ENCODE assay signal across 23 cellular contexts in genomic region chr21:38837806-38838461, GRCh38.
"Had no signal": no experiment of that assay in that cellular context is flagged by ENCODE, and none has a peak within 500 bp of the region (broad histone marks: within the 10 kb centered on the region; RNA-seq: fewer than 3 reads in every experiment).

No MANE protein-coding gene starts in this region.

- ATAC-seq: activated CD8-positive, alpha-beta memory T cell treated with anti-CD3 and anti-CD28 coated beads, Interleukin-2, amount 10 ng/mL, durations not matched to agents 7 days and 5 days; activated T-helper 17 cell treated with anti-CD3 and anti-CD28 coated beads, Interleukin-2, amount 50 U/mL, for 72 hours; left colon; lower lobe of right lung; stimulated activated effector memory CD8-positive, alpha-beta T cell treated with anti-CD3 and anti-CD28 coated beads, Interleukin-12 subunit alpha, Interleukin-12 subunit beta, amount 100 ng/mL, for 72 hours; WTC11 had no signal

- H3K36me3 ChIP-seq: esophagus muscularis mucosa, lower lobe of right lung, stomach had no signal

- H3K27me3 ChIP-seq: esophagus muscularis mucosa, stomach had no signal

- DNase-seq: activated CD4-positive, alpha-beta memory T cell treated with anti-CD3 and anti-CD28 coated beads, Interleukin-2, amount 10 ng/mL, durations not matched to agents 7 days and 5 days; activated CD4-positive, alpha-beta T cell treated with anti-CD3 and anti-CD28 coated beads for 4 hours; activated CD8-positive, alpha-beta memory T cell treated with anti-CD3 and anti-CD28 coated beads, Interleukin-2, amount 10 ng/mL, durations not matched to agents 7 days and 5 days; activated naive CD4-positive, alpha-beta T cell; activated naive CD8-positive, alpha-beta T cell treated with anti-CD3 and anti-CD28 coated beads, Interleukin-2, amount 10 ng/mL, durations not matched to agents 7 days and 5 days; activated T-cell treated with anti-CD3 and anti-CD28 coated beads, Interleukin-2, amount 50 U/mL, for 1 hour; central memory CD4-positive, alpha-beta T cell; cortex of kidney; left colon; lower lobe of right lung; stimulated activated CD4-positive, alpha-beta T cell treated with anti-CD3 and anti-CD28 coated beads, Interleukin-4, amount 100 ng/mL, for 24 hours; stomach; T-helper 2 cell; trophoblast cell had no signal

- H3K4me3 Mint-ChIP-seq: activated CD4-positive, alpha-beta memory T cell treated with anti-CD3 and anti-CD28 coated beads, Interleukin-2, amount 10 ng/mL, durations not matched to agents 7 days and 5 days; activated CD8-positive, alpha-beta memory T cell treated with anti-CD3 and anti-CD28 coated beads, Interleukin-2, amount 10 ng/mL, durations not matched to agents 7 days and 5 days; activated naive CD8-positive, alpha-beta T cell treated with anti-CD3 and anti-CD28 coated beads, Interleukin-2, amount 10 ng/mL, durations not matched to agents 7 days and 5 days; activated T-helper 17 cell treated with anti-CD3 and anti-CD28 coated beads, Interleukin-2, amount 50 U/mL, for 72 hours; brain; mesothelial cell of epicardium; natural killer cell treated with Interleukin-12 subunit alpha and Interleukin-12 subunit beta and Interleukin-15 and Interleukin-18, amount 100 ng/mL, for 72 hours; stimulated activated effector memory CD8-positive, alpha-beta T cell treated with anti-CD3 and anti-CD28 coated beads, Interleukin-12 subunit alpha, Interleukin-12 subunit beta, amount 100 ng/mL, for 72 hours; WTC11 had no signal

- H3K27ac ChIP-seq: esophagus muscularis mucosa, lower lobe of right lung, stomach had no signal

- FAIRE-seq: endometrium had no signal

- H3K4me1 Mint-ChIP-seq: activated CD8-positive, alpha-beta memory T cell treated with anti-CD3 and anti-CD28 coated beads, Interleukin-2, amount 10 ng/mL, durations not matched to agents 7 days and 5 days; activated naive CD8-positive, alpha-beta T cell treated with anti-CD3 and anti-CD28 coated beads, Interleukin-2, amount 10 ng/mL, durations not matched to agents 7 days and 5 days; activated T-helper 17 cell treated with anti-CD3 and anti-CD28 coated beads, Interleukin-2, amount 50 U/mL, for 72 hours; brain; mesothelial cell of epicardium had no signal

- H3K9me3 ChIP-seq: esophagus muscularis mucosa, lower lobe of right lung, stomach had no signal

- H3K27ac Mint-ChIP-seq: activated CD4-positive, alpha-beta memory T cell treated with anti-CD3 and anti-CD28 coated beads, Interleukin-2, amount 10 ng/mL, durations not matched to agents 7 days and 5 days; activated CD8-positive, alpha-beta memory T cell treated with anti-CD3 and anti-CD28 coated beads, Interleukin-2, amount 10 ng/mL, durations not matched to agents 7 days and 5 days; activated naive CD8-positive, alpha-beta T cell treated with anti-CD3 and anti-CD28 coated beads, Interleukin-2, amount 10 ng/mL, durations not matched to agents 7 days and 5 days; activated T-helper 17 cell treated with anti-CD3 and anti-CD28 coated beads, Interleukin-2, amount 50 U/mL, for 72 hours; mesothelial cell of epicardium; natural killer cell treated with Interleukin-12 subunit alpha and Interleukin-12 subunit beta and Interleukin-15 and Interleukin-18, amount 100 ng/mL, for 72 hours; stimulated activated effector memory CD8-positive, alpha-beta T cell treated with anti-CD3 and anti-CD28 coated beads, Interleukin-12 subunit alpha, Interleukin-12 subunit beta, amount 100 ng/mL, for 72 hours; WTC11 had no signal

- H3K36me3 Mint-ChIP-seq: activated CD8-positive, alpha-beta memory T cell treated with anti-CD3 and anti-CD28 coated beads, Interleukin-2, amount 10 ng/mL, durations not matched to agents 7 days and 5 days; activated naive CD8-positive, alpha-beta T cell treated with anti-CD3 and anti-CD28 coated beads, Interleukin-2, amount 10 ng/mL, durations not matched to agents 7 days and 5 days; brain; mesothelial cell of epicardium; natural killer cell treated with Interleukin-12 subunit alpha and Interleukin-12 subunit beta and Interleukin-15 and Interleukin-18, amount 100 ng/mL, for 72 hours; stimulated activated effector memory CD8-positive, alpha-beta T cell treated with anti-CD3 and anti-CD28 coated beads, Interleukin-12 subunit alpha, Interleukin-12 subunit beta, amount 100 ng/mL, for 72 hours had no signal

- H3K4me3 ChIP-seq: esophagus muscularis mucosa, lower lobe of right lung, smooth muscle cell, stomach had no signal

- H3K9me3 Mint-ChIP-seq: activated CD4-positive, alpha-beta memory T cell treated with anti-CD3 and anti-CD28 coated beads, Interleukin-2, amount 10 ng/mL, durations not matched to agents 7 days and 5 days; activated naive CD8-positive, alpha-beta T cell treated with anti-CD3 and anti-CD28 coated beads, Interleukin-2, amount 10 ng/mL, durations not matched to agents 7 days and 5 days; activated T-helper 17 cell treated with anti-CD3 and anti-CD28 coated beads, Interleukin-2, amount 50 U/mL, for 72 hours; mesothelial cell of epicardium; natural killer cell treated with Interleukin-12 subunit alpha and Interleukin-12 subunit beta and Interleukin-15 and Interleukin-18, amount 100 ng/mL, for 72 hours; stimulated activated effector memory CD8-positive, alpha-beta T cell treated with anti-CD3 and anti-CD28 coated beads, Interleukin-12 subunit alpha, Interleukin-12 subunit beta, amount 100 ng/mL, for 72 hours had no signal

- H3K4me2 ChIP-seq: smooth muscle cell had no signal
